ENCODE assay signal across 7 cellular contexts in genomic region chr4:62037576-62037975, GRCh38.
"Had no signal": no experiment of that assay in that cellular context is flagged by ENCODE, and none has a peak within 500 bp of the region (broad histone marks: within the 10 kb centered on the region; RNA-seq: fewer than 3 reads in every experiment).

No MANE protein-coding gene starts in this region.

- ATAC-seq: HCT116, K562 had no signal

- H3K9me3 ChIP-seq: HAP-1 had no signal

- DNase-seq: GOT3, H7, HFFc6, IMR-90 had no signal

- H3K4me3 ChIP-seq: HAP-1, K562 had no signal

- H3K36me3 ChIP-seq: HAP-1 had no signal

- H3K4me1 ChIP-seq: HAP-1 had no signal
